Comparison of ENCODE assay signal across 15 cellular contexts in the genomic region with DNA sequence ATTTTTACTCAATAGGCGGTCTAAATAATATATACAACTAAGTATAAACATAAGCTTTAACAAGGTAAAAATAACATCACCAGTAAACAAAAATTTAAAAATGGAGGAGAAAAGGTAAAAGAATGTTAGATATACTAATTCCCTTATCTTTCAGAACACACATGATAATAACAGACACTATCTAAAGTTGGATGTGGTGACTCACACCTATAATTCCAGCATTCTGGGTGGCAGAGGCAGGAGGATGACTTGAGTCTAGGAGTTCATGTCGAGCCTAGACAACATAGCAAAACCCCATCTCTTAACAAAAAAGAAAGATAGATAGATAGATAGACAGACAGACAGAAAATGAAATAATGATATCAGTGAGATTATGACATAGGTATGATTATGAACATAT.
DNase-seq lines count a peak whose midpoint lies in the region; ATAC-seq, FAIRE-seq and TF ChIP-seq lines count a peak whose summit lies in the region.
"Had no signal": no experiment of that assay in that cellular context is flagged by ENCODE, and none has a peak within 500 bp of the region (broad histone marks: within the 10 kb centered on the region; RNA-seq: fewer than 3 reads in every experiment).

No MANE protein-coding gene starts in this region.

- H3K9me3 ChIP-seq in GM23248 (ENCODE audit: low read depth) (no peaks in the 10 kb centered on the region), K562 (replicated peaks; ENCODE audit: control insufficient read depth, insufficient read depth, low read depth, low read length) (no peaks in the 10 kb centered on the region), small intestine (ENCODE audit: control insufficient read depth, low read depth) (no peaks in the 10 kb centered on the region)
- H3K9me3 ChIP-seq: BE2C had no signal

- peak; percentile 16 for DNase-seq in GM23248
- peak in 2 of 4 experiments; percentile 9 to 44 for DNase-seq in K562 (ENCODE audit: extremely low read depth in 1 of 4, low spot score in 3 of 4)
- DNase-seq in foreskin fibroblast, result peak; percentile 10 to 19
- DNase-seq in small intestine, result peak; percentile 12
- DNase-seq in activated CD8-positive, alpha-beta T cell treated with anti-CD3 and anti-CD28 coated beads for 36 hours, result no peak
- DNase-seq in NCI-H510A treated with DMSO at 0.1 percent for 48 hours (lab: John Stamatoyannopoulos, UW), result no peak
- DNase-seq: BE2C; CD4-positive, alpha-beta memory T cell; DMS79; HFFc6; NCI-H1930; NCI-H2171; NCI-H510A had no signal

- FAIRE-seq in K562 (lab: Jason Lieb, UNC) (no peak), small intestine (lab: Jason Lieb, UNC) (no peak)
- FAIRE-seq: H1 had no signal

- H3K9me3 Mint-ChIP-seq in activated CD8-positive, alpha-beta T cell treated with anti-CD3 and anti-CD28 coated beads for 36 hours, result no peaks in the 10 kb centered on the region
- H3K9me3 Mint-ChIP-seq: CD4-positive, alpha-beta memory T cell; HFFc6 had no signal

- H3K4me3 ChIP-seq in GM23248 (no peak overlapping the region), K562 (no peak overlapping the region), foreskin fibroblast (ENCODE audit: low read depth in 1 of 2, low read length in 2 of 2) (no peak overlapping the region), small intestine (ENCODE audit: low read depth in 1 of 2, low read length in 2 of 2) (no peak overlapping the region)

- no peaks in the 10 kb centered on the region for H3K27me3 Mint-ChIP-seq in activated CD8-positive, alpha-beta T cell treated with anti-CD3 and anti-CD28 coated beads for 36 hours
- H3K27me3 Mint-ChIP-seq: CD4-positive, alpha-beta memory T cell had no signal

- TF ChIP-seq RAD21 in K562 (CRISPR knock-in tag; conservative IDR thresholded peaks at IDR 0.05 in 1 of 2, IDR thresholded peaks at IDR 0.05 in 1 of 2), result no peak

- in situ Hi-C loops in GM23248 (cut with MboI), result no loop called here
- in situ Hi-C loops in K562 (cut with MboI), result no loop called here

- H3K4me1 ChIP-seq in GM23248 (ENCODE audit: insufficient read depth) (peaks cover 10% of the 10 kb centered on the region), K562 (replicated peaks in 1 of 2; ENCODE audit: control insufficient read depth in 2 of 2, insufficient read depth in 2 of 2, low read length in 2 of 2) (peaks cover 0 to 7% of the 10 kb centered on the region in 2 experiments; a peak in 2 of 5 replicates), small intestine (ENCODE audit: control insufficient read depth in 2 of 2, insufficient read depth in 1 of 2, low read depth in 1 of 2, low read length in 1 of 2) (no peaks in the 10 kb centered on the region)
- H3K4me1 ChIP-seq: BE2C had no signal

- H3K9ac ChIP-seq in GM23248 (no peak overlapping the region), K562 (ENCODE audit: insufficient read depth in 1 of 2, low read depth in 2 of 2, low read length in 2 of 2) (no peak overlapping the region)

- no peaks in the 10 kb centered on the region for H3K27me3 ChIP-seq in GM23248 (replicated peaks; ENCODE audit: insufficient read depth)
- H3K27me3 ChIP-seq in K562 (ENCODE audit: control insufficient read depth in 2 of 2, insufficient read depth in 2 of 2, low read length in 2 of 2), result no peaks in the 10 kb centered on the region
- H3K27me3 ChIP-seq in small intestine (ENCODE audit: control insufficient read depth in 2 of 2, insufficient read depth in 2 of 2, low read length in 2 of 2), result no peaks in the 10 kb centered on the region
- H3K27me3 ChIP-seq: BE2C had no signal

- H3K27ac Mint-ChIP-seq in activated CD8-positive, alpha-beta T cell treated with anti-CD3 and anti-CD28 coated beads for 36 hours, result no peak overlapping the region
- H3K27ac Mint-ChIP-seq: CD4-positive, alpha-beta memory T cell; HFFc6 had no signal

- no peak overlapping the region for H3K27ac ChIP-seq in GM23248
- no peak overlapping the region for H3K27ac ChIP-seq in K562 (ENCODE audit: extremely low read depth, low read depth, low read length)
- no peak overlapping the region for H3K27ac ChIP-seq in small intestine (ENCODE audit: low read depth in 1 of 2, low read length in 1 of 2)

- BruUV-seq in K562 (replicated peaks; lab: Mats Ljungman, UMichigan), result no TSS peak

- H4K20me1 ChIP-seq in GM23248 (ENCODE audit: insufficient read depth), result 0 out of 2 replicates have a peak, but pooled peaks cover 8% of the 10 kb centered on the region
- H4K20me1 ChIP-seq in K562 (replicated peaks; ENCODE audit: control insufficient read depth, insufficient read depth, low read length), result no peaks in the 10 kb centered on the region

- peaks cover 20% of the 10 kb centered on the region for H3K36me3 Mint-ChIP-seq in activated CD8-positive, alpha-beta T cell treated with anti-CD3 and anti-CD28 coated beads for 36 hours (ENCODE audit: low read depth)

- POLR2A ChIA-PET in K562 (lab: Yijun Ruan, JAX), result no interaction called here
- POLR2A ChIA-PET in activated CD8-positive, alpha-beta T cell treated with anti-CD3 and anti-CD28 coated beads for 36 hours (lab: Charles Lee), result no interaction called here

- TF ChIP-seq POLR2A in K562 (conservative IDR thresholded peaks at IDR 0.05), result no peak

- H3K36me3 ChIP-seq in GM23248 (ENCODE audit: low read depth), result no peaks in the 10 kb centered on the region
- H3K36me3 ChIP-seq in K562 (ENCODE audit: control insufficient read depth, insufficient read depth, low read length), result no peaks in the 10 kb centered on the region; the same call in 2 of the 3 replicates
- peaks cover 0 to 3% of the 10 kb centered on the region in 2 donors for H3K36me3 ChIP-seq in small intestine (ENCODE audit: control insufficient read depth in 2 of 2, insufficient read depth in 2 of 2, low read length in 2 of 2)
- H3K36me3 ChIP-seq: BE2C had no signal

- ATAC-seq in K562 (peak; percentile 45; the same call in 1 of the 3 replicates), HG02763 (IDR thresholded peaks at IDR 0.05; ENCODE audit: unreplicated experiment) (no peak)
- no peak for ATAC-seq in activated CD8-positive, alpha-beta T cell treated with anti-CD3 and anti-CD28 coated beads for 36 hours

- TF ChIP-seq CTCF in K562 (IDR thresholded peaks at IDR 0.05 in 2 of 3, conservative IDR thresholded peaks at IDR 0.05 in 1 of 3; ENCODE audit: insufficient read depth in 2 of 3, low read depth in 1 of 3, low read length in 3 of 3), result no peak
- no peak for TF ChIP-seq CTCF in foreskin fibroblast (IDR thresholded peaks at IDR 0.05; ENCODE audit: low read depth, low read length)
- no peak for TF ChIP-seq CTCF in activated CD8-positive, alpha-beta T cell treated with anti-CD3 and anti-CD28 coated beads for 36 hours (IDR thresholded peaks at IDR 0.05)

- no peaks in the 10 kb centered on the region for H3K9me1 ChIP-seq in K562 (ENCODE audit: control insufficient read depth, insufficient read depth, low read length)

- peaks cover 100% of the 10 kb centered on the region for H3K79me2 ChIP-seq in GM23248 (ENCODE audit: insufficient read depth)
- H3K79me2 ChIP-seq in K562 (ENCODE audit: control insufficient read depth, insufficient read depth, low read length), result peaks cover 44% of the 10 kb centered on the region

- H3K4me2 ChIP-seq in GM23248 (ENCODE audit: unreplicated experiment), result no peak overlapping the region
- H3K4me2 ChIP-seq in K562 (ENCODE audit: insufficient read depth, low read length), result no peak overlapping the region

- 99 to 100% methylated on average over 2 of the region's 2 CpGs for WGBS in GM23248 (ENCODE audit: low coverage in 1 of 2, low lambda C conversion rate in 2 of 2, missing lambda C conversion rate in 2 of 2), 2 experiments
- 45% methylated on average over 2 of the region's 2 CpGs for WGBS in K562 (ENCODE audit: insufficient coverage, low coverage, missing lambda C conversion rate)
- WGBS in small intestine, 3 donors, result 75 to 89% (median 86%) methylated on average over 2 of the region's 2 CpGs

- peaks cover 30% of the 10 kb centered on the region for H3K4me1 Mint-ChIP-seq in activated CD8-positive, alpha-beta T cell treated with anti-CD3 and anti-CD28 coated beads for 36 hours (ENCODE audit: low read depth)

- H3K4me3 Mint-ChIP-seq in activated CD8-positive, alpha-beta T cell treated with anti-CD3 and anti-CD28 coated beads for 36 hours, result no peak overlapping the region
- H3K4me3 Mint-ChIP-seq: CD4-positive, alpha-beta memory T cell; HFFc6 had no signal

- intact Hi-C loops in K562 (cut with micrococcal nuclease), result no loop called here
- intact Hi-C loops in activated CD8-positive, alpha-beta T cell treated with anti-CD3 and anti-CD28 coated beads for 36 hours (cut with micrococcal nuclease), result no loop called here

- no peaks in the 10 kb centered on the region for H3K9me2 ChIP-seq in GM23248 (ENCODE audit: insufficient read depth)

- CTCF ChIA-PET in K562 (lab: Yijun Ruan, JAX; ENCODE audit: low intra/inter-chr PET ratio), result no interaction called here
- CTCF ChIA-PET in activated CD8-positive, alpha-beta T cell treated with anti-CD3 and anti-CD28 coated beads for 36 hours (lab: Charles Lee), result no interaction called here

- no peak for TF ChIP-seq EP300 in K562 (IDR thresholded peaks at IDR 0.05; ENCODE audit: low read length)

- no peaks in the 10 kb centered on the region for H3F3A ChIP-seq in GM23248 (ENCODE audit: insufficient read depth)

- no peak overlapping the region for H2AFZ ChIP-seq in GM23248
- H2AFZ ChIP-seq in K562 (ENCODE audit: low read depth, low read length), result no peak overlapping the region

TF ChIP-seq in K562, 482 proteins besides CTCF, POLR2A, EP300 and RAD21 (continues in another document):
- TF ChIP-seq MEF2D (tag; conservative IDR thresholded peaks at IDR 0.05; ENCODE audit: low read depth) (no peak), HDGF (IDR thresholded peaks at IDR 0.05) (no peak), ZNF830 (CRISPR knock-in tag; IDR thresholded peaks at IDR 0.05) (no peak), ZNF57 (CRISPR knock-in tag; IDR thresholded peaks at IDR 0.05) (no peak)
- TF ChIP-seq, protein P1, sequence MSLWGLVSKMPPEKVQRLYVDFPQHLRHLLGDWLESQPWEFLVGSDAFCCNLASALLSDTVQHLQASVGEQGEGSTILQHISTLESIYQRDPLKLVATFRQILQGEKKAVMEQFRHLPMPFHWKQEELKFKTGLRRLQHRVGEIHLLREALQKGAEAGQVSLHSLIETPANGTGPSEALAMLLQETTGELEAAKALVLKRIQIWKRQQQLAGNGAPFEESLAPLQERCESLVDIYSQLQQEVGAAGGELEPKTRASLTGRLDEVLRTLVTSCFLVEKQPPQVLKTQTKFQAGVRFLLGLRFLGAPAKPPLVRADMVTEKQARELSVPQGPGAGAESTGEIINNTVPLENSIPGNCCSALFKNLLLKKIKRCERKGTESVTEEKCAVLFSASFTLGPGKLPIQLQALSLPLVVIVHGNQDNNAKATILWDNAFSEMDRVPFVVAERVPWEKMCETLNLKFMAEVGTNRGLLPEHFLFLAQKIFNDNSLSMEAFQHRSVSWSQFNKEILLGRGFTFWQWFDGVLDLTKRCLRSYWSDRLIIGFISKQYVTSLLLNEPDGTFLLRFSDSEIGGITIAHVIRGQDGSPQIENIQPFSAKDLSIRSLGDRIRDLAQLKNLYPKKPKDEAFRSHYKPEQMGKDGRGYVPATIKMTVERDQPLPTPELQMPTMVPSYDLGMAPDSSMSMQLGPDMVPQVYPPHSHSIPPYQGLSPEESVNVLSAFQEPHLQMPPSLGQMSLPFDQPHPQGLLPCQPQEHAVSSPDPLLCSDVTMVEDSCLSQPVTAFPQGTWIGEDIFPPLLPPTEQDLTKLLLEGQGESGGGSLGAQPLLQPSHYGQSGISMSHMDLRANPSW (CRISPR knock-in tag; IDR thresholded peaks at IDR 0.05), result no peak

Comparison
In these comparisons a context has a peak if more than half of its experiments do, and no peak if none do; other contexts are left out.
1. DNase-seq: peak in GM23248 (single experiment), foreskin fibroblast (2 of 2) and small intestine (single experiment); none in activated CD8-positive, alpha-beta T cell treated with anti-CD3 and anti-CD28 coated beads for 36 hours (single experiment) and NCI-H510A treated with DMSO at 0.1 percent for 48 hours (single experiment).